Comparison of ENCODE assay signal across 28 cellular contexts in genomic region chr2:172433169-172433568, GRCh38. TPM values are rescaled to one million over a fixed set of nuclear protein-coding genes. Genes with fewer than 3 reads are reported as not detected.
DNase-seq lines count a peak whose midpoint lies in the region; ATAC-seq and TF ChIP-seq lines count a peak whose summit lies in the region.
"Had no signal": no experiment of that assay in that cellular context is flagged by ENCODE, and none has a peak within 500 bp of the region (broad histone marks: within the 10 kb centered on the region; RNA-seq: fewer than 3 reads in every experiment).

No MANE protein-coding gene starts in this region.

- H3K27me3 Mint-ChIP-seq in activated T-cell treated with anti-CD3 and anti-CD28 coated beads, Interleukin-2, amount 50 U/mL, for 72 hours (ENCODE audit: low read depth), result no peaks in the 10 kb centered on the region
- no peaks in the 10 kb centered on the region for H3K27me3 Mint-ChIP-seq in stimulated activated naive CD8-positive, alpha-beta T cell treated with anti-CD3 and anti-CD28 coated beads, Interleukin-15, amount 100 ng/mL, for 72 hours
- H3K27me3 Mint-ChIP-seq: memory B cell had no signal

- TF ChIP-seq CTCF in RWPE1 (conservative IDR thresholded peaks at IDR 0.05; ENCODE audit: low read depth) (no peak), epithelial cell of esophagus (IDR thresholded peaks at IDR 0.05; ENCODE audit: insufficient read depth, low read depth, low read length, missing control alignments) (no peak)

- H3K9me3 Mint-ChIP-seq in activated T-cell treated with anti-CD3 and anti-CD28 coated beads, Interleukin-2, amount 50 U/mL, for 72 hours, result no peaks in the 10 kb centered on the region
- H3K9me3 Mint-ChIP-seq in stimulated activated naive CD8-positive, alpha-beta T cell treated with anti-CD3 and anti-CD28 coated beads, Interleukin-15, amount 100 ng/mL, for 72 hours, result no peaks in the 10 kb centered on the region
- H3K9me3 Mint-ChIP-seq: memory B cell, type B pancreatic cell had no signal

- no peak overlapping the region for H3K27ac Mint-ChIP-seq in activated T-cell treated with anti-CD3 and anti-CD28 coated beads, Interleukin-2, amount 50 U/mL, for 72 hours
- no peak overlapping the region for H3K27ac Mint-ChIP-seq in stimulated activated naive CD8-positive, alpha-beta T cell treated with anti-CD3 and anti-CD28 coated beads, Interleukin-15, amount 100 ng/mL, for 72 hours
- H3K27ac Mint-ChIP-seq: B cell, memory B cell, type B pancreatic cell had no signal

- H3K4me3 ChIP-seq in epithelial cell of esophagus (ENCODE audit: low read length), result no peak overlapping the region
- H3K4me3 ChIP-seq: dorsolateral prefrontal cortex, SJSA1 had no signal

- H3K36me3 Mint-ChIP-seq in activated T-cell treated with anti-CD3 and anti-CD28 coated beads, Interleukin-2, amount 50 U/mL, for 72 hours (ENCODE audit: insufficient read depth in 2 of 2), result no peaks in the 10 kb centered on the region
- H3K36me3 Mint-ChIP-seq: memory B cell, type B pancreatic cell had no signal

- H3K4me3 Mint-ChIP-seq in activated T-cell treated with anti-CD3 and anti-CD28 coated beads, Interleukin-2, amount 50 U/mL, for 72 hours, result peak overlapping the region in 1 of 2 donors; percentile 14
- H3K4me3 Mint-ChIP-seq in stimulated activated naive CD8-positive, alpha-beta T cell treated with anti-CD3 and anti-CD28 coated beads, Interleukin-15, amount 100 ng/mL, for 72 hours, result peak overlapping the region in 1 of 2 donors; percentile 46
- H3K4me3 Mint-ChIP-seq: B cell, memory B cell, type B pancreatic cell had no signal

- ATAC-seq in activated T-cell treated with anti-CD3 and anti-CD28 coated beads, Interleukin-2, amount 50 U/mL, for 72 hours (replicated peaks in 1 of 2), result peak; percentile 28 to 32
- ATAC-seq in stimulated activated naive CD8-positive, alpha-beta T cell treated with anti-CD3 and anti-CD28 coated beads, Interleukin-15, amount 100 ng/mL, for 72 hours, result peak; percentile 55
- ATAC-seq in HG03045 (IDR thresholded peaks at IDR 0.05; ENCODE audit: unreplicated experiment) (no peak), HG03135 (IDR thresholded peaks at IDR 0.05; ENCODE audit: unreplicated experiment) (no peak)

- CTCF ChIA-PET in RWPE1 (lab: Yijun Ruan, JAX), result interaction anchor here (0.6 to 1.6 kb wide), 3 partner anchors 8 to 376 kb away, joined by 3 to 6 read pairs (median 5); no protein-coding TSS in a partner anchor

- DNase-seq in activated T-cell treated with anti-CD3 and anti-CD28 coated beads, Interleukin-2, amount 50 U/mL, for 72 hours, result no peak
- DNase-seq in activated T-cell treated with anti-CD3 and anti-CD28 coated beads, Interleukin-2, amount 50 U/mL, for 48 hours, result no peak
- DNase-seq in RWPE1 (ENCODE audit: low spot score) (no peak), epithelial cell of esophagus (ENCODE audit: low read depth) (peak; percentile 69), NCI-H2196 treated with DMSO at 0.1 percent for 48 hours (lab: John Stamatoyannopoulos, UW; ENCODE audit: unreplicated experiment) (no peak)
- no peak for DNase-seq in stimulated activated naive CD8-positive, alpha-beta T cell treated with anti-CD3 and anti-CD28 coated beads, Interleukin-15, amount 100 ng/mL, for 72 hours
- DNase-seq: activated CD4-positive, alpha-beta T cell treated with anti-CD3 and anti-CD28 coated beads for 48 hours; activated CD8-positive, alpha-beta memory T cell treated with anti-CD3 and anti-CD28 coated beads, Interleukin-2, amount 50 U/mL, for 4 hours; activated effector memory CD4-positive, alpha-beta T cell treated with anti-CD3 and anti-CD28 coated beads, Interleukin-2, amount 50 U/mL, for 16 hours; amygdala; central memory CD4-positive, alpha-beta T cell; dorsolateral prefrontal cortex; erythroblast; kidney glomerular epithelial cell; NCI-H1105; NCI-H2081 treated with DMSO at 0.1 percent for 48 hours; NCI-H510A treated with DMSO at 0.1 percent for 48 hours; NK-92 treated with Interleukin-12 subunit alpha and Interleukin-12 subunit beta, amount 100 ng/mL, for 24 hours; nucleus accumbens; spleen; stimulated activated CD4-positive, alpha-beta T cell treated with anti-CD3 and anti-CD28 coated beads, Interleukin-4, amount 100 ng/mL, for 1 hour; stimulated activated naive CD4-positive, alpha-beta T cell treated with Interleukin-2 at 50 U/mL for 16 hours had no signal

- H3K27ac ChIP-seq in RWPE1, result peak overlapping the region; percentile 59
- H3K27ac ChIP-seq: SJSA1 had no signal

- POLR2A ChIA-PET in RWPE1 (lab: Yijun Ruan, JAX; ENCODE audit: low non-redundant PET), result no interaction called here

- H3K4me1 Mint-ChIP-seq in activated T-cell treated with anti-CD3 and anti-CD28 coated beads, Interleukin-2, amount 50 U/mL, for 72 hours (ENCODE audit: low read depth), result peaks cover 79% of the 10 kb centered on the region
- H3K4me1 Mint-ChIP-seq in stimulated activated naive CD8-positive, alpha-beta T cell treated with anti-CD3 and anti-CD28 coated beads, Interleukin-15, amount 100 ng/mL, for 72 hours, result no peaks in the 10 kb centered on the region

RNA-seq across cellular contexts. Expression of gene ITGA6, which starts 5.8 kb away (rescaled TPM):
- total RNA-seq in activated T-cell treated with anti-CD3 and anti-CD28 coated beads, Interleukin-2, amount 50 U/mL, for 72 hours, result 1 to 10 TPM; 7.0 to 8.6 TPM

Comparison
In these comparisons a context has a peak if more than half of its experiments do, and no peak if none do; other contexts are left out.
1. ATAC-seq: peak in activated T-cell treated with anti-CD3 and anti-CD28 coated beads, Interleukin-2, amount 50 U/mL, for 72 hours (2 of 2) and stimulated activated naive CD8-positive, alpha-beta T cell treated with anti-CD3 and anti-CD28 coated beads, Interleukin-15, amount 100 ng/mL, for 72 hours (single experiment); none in HG03045 (single experiment) and HG03135 (single experiment).